9 cellular contexts compared by ENCODE assay signal in the genomic region with DNA sequence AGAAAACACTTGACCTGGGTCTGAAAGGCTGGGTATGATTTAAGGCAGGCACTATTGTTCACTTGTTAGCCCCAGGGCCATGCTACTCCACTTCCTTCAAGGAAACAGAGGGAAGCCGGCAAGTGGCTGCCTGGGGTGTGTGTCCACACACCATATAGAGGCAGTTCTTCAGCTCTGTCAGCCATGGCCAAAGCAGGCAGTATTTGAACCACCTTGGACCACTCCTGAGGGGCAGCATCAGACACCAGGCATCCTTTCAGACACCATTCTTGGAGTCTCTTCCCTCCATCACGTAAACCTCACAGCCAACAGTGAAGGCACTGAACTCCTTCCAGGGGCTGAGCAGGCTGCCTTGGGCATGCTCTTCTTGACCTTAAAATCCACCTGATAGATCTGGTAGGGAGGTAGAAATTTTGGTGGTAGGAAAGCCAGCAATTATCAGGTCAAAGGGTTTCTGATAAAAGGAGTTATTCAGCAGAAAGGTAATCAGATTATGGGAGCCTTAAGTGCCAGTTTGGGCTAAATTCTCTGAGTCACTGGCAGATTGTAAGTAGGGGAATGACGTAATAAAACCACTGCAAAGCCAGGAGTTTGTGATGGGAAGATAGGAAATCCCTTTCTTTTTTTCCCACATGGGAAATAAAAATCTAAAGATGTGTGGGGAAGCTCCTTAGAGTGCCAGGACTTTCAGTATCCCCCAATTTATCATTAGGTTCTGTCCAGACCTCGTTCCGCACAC. TPM values are rescaled to one million over a fixed set of nuclear protein-coding genes. Genes with fewer than 3 reads are reported as not detected.
DNase-seq lines count a peak whose midpoint lies in the region; ATAC-seq and TF ChIP-seq lines count a peak whose summit lies in the region.
"Had no signal": no experiment of that assay in that cellular context is flagged by ENCODE, and none has a peak within 500 bp of the region (broad histone marks: within the 10 kb centered on the region; RNA-seq: fewer than 3 reads in every experiment).

No MANE protein-coding gene starts in this region.

- H3K27me3 Mint-ChIP-seq in H9 (ENCODE audit: low read depth), result no peaks in the 10 kb centered on the region
- no peaks in the 10 kb centered on the region for H3K27me3 Mint-ChIP-seq in mesothelial cell of epicardium (ENCODE audit: low read depth)

- H3K56ac ChIP-seq in H9 (ENCODE audit: insufficient read length, low read depth, low read length), result no peak overlapping the region

- intact Hi-C loops in lower leg skin (cut with DNase I; ENCODE audit: low total_unique reads), result no loop called here

- H2AK5ac ChIP-seq in H9 (ENCODE audit: insufficient read length, low read length), result no peak overlapping the region

- H2BK12ac ChIP-seq in H9 (ENCODE audit: insufficient read length, low read depth, low read length), result no peak overlapping the region

- H3K4me3 ChIP-seq in fibroblast of lung (replicated peaks in 1 of 4; ENCODE audit: control extremely low read depth in 1 of 4, insufficient read depth in 1 of 4, low read depth in 3 of 4, low read length in 4 of 4) (no peak overlapping the region), skeletal muscle satellite cell (ENCODE audit: low read length) (no peak overlapping the region), lower leg skin (ENCODE audit: low read depth, poor library complexity, severe bottlenecking) (no peak overlapping the region)

- H4K8ac ChIP-seq in H9 (replicated peaks; ENCODE audit: insufficient read length, low read depth, low read length), result no peak overlapping the region

- no peak for TF ChIP-seq POLR2A in lower leg skin (IDR thresholded peaks at IDR 0.05)

- H3K27ac Mint-ChIP-seq in H9 (peak overlapping the region in 1 of 3 experiments; percentile 79; a peak in 3 of 7 replicates), mesothelial cell of epicardium (no peak overlapping the region)

- DNase-seq in GM03348 (ENCODE audit: low spot score), result peak; percentile 23
- DNase-seq in SW480 (ENCODE audit: low spot score), result peak; percentile 24
- peak; percentile 61 to 87 for DNase-seq in fibroblast of lung (ENCODE audit: low read depth in 2 of 2)
- DNase-seq in H9, result no peak
- no peak for DNase-seq in mesothelial cell of epicardium (ENCODE audit: low spot score in 2 of 2, unreplicated experiment in 2 of 2)
- no peak for DNase-seq in lower leg skin (ENCODE audit: low spot score in 2 of 2)
- DNase-seq: NCI-H2081 treated with DMSO at 0.1 percent for 48 hours had no signal

- H3K27me3 ChIP-seq in fibroblast of lung (ENCODE audit: control insufficient read depth, insufficient read depth, low read length), result no peaks in the 10 kb centered on the region
- no peaks in the 10 kb centered on the region for H3K27me3 ChIP-seq in skeletal muscle satellite cell (ENCODE audit: control insufficient read depth, insufficient read depth, low read length)
- no peaks in the 10 kb centered on the region for H3K27me3 ChIP-seq in H9 (ENCODE audit: insufficient read depth, low read length)

- peaks cover 54% of the 10 kb centered on the region for H3K79me2 ChIP-seq in fibroblast of lung (ENCODE audit: control insufficient read depth, insufficient read depth, low read length)
- peaks cover 2% of the 10 kb centered on the region; the same call in 1 of the 2 replicates for H3K79me2 ChIP-seq in H9 (ENCODE audit: insufficient read depth, low read length)

- H3K27ac ChIP-seq in fibroblast of lung (ENCODE audit: insufficient read depth, low read length) (peak overlapping the region; percentile 56), H9 (ENCODE audit: insufficient read length, low read depth, low read length) (no peak overlapping the region)

- no peaks in the 10 kb centered on the region for H3K79me1 ChIP-seq in H9 (ENCODE audit: insufficient read depth, low read depth, low read length, poor library complexity, severe bottlenecking)

- no peak overlapping the region for H3K14ac ChIP-seq in H9 (ENCODE audit: insufficient read depth, low read length)

- H3K9me3 ChIP-seq in fibroblast of lung (ENCODE audit: control insufficient read depth, insufficient read depth, low read depth, low read length) (no peaks in the 10 kb centered on the region), skeletal muscle satellite cell (replicated peaks; ENCODE audit: low read length) (no peaks in the 10 kb centered on the region), H9 (ENCODE audit: control insufficient read depth, low read depth, low read length) (no peaks in the 10 kb centered on the region)

- no peak overlapping the region for H2BK5ac ChIP-seq in H9 (ENCODE audit: insufficient read length, low read length)

- no CpG with 5 or more reads among the region's 5 CpGs for WGBS in H9 (ENCODE audit: extremely low coverage, insufficient read length, low lambda C conversion rate)
- WGBS in lower leg skin, 2 donors, result 66 to 71% methylated on average over 5 of the region's 5 CpGs

- no peaks in the 10 kb centered on the region for H3K23me2 ChIP-seq in H9 (ENCODE audit: insufficient read length, low read depth, low read length, poor library complexity, severe bottlenecking)

- H4K5ac ChIP-seq in H9 (ENCODE audit: insufficient read length, low read depth, low read length), result no peak overlapping the region

- peaks cover 38 to 42% of the 10 kb centered on the region in 2 experiments for H3K4me1 Mint-ChIP-seq in H9
- H3K4me1 Mint-ChIP-seq in mesothelial cell of epicardium, result peaks cover 5% of the 10 kb centered on the region

- H2AFZ ChIP-seq in fibroblast of lung (ENCODE audit: low read length), result no peak overlapping the region
- H2AFZ ChIP-seq in H9 (ENCODE audit: low read length), result no peak overlapping the region

- no peaks in the 10 kb centered on the region for H4K20me1 ChIP-seq in fibroblast of lung (ENCODE audit: control insufficient read depth, extremely low read depth, insufficient read depth, low read length)
- H4K20me1 ChIP-seq in H9 (ENCODE audit: control insufficient read depth, insufficient read depth, insufficient read length), result no peaks in the 10 kb centered on the region

- no peak overlapping the region for H4K91ac ChIP-seq in H9 (ENCODE audit: insufficient read length, low read depth, low read length)

- H3K18ac ChIP-seq in H9 (ENCODE audit: insufficient read length, low read depth, low read length), result no peak overlapping the region

- no peak overlapping the region for H2BK120ac ChIP-seq in H9 (ENCODE audit: low read depth, low read length, poor library complexity, severe bottlenecking)

- no peak overlapping the region for H3K4ac ChIP-seq in H9 (ENCODE audit: low read depth, low read length)

- H3K9ac ChIP-seq in fibroblast of lung (ENCODE audit: insufficient read depth, low read length), result no peak overlapping the region
- no peak overlapping the region for H3K9ac ChIP-seq in skeletal muscle satellite cell (ENCODE audit: low read depth, low read length)
- H3K9ac ChIP-seq in H9 (ENCODE audit: extremely low read depth, insufficient read length, low read length), result no peak overlapping the region

- TF ChIP-seq CTCF in fibroblast of lung (conservative IDR thresholded peaks at IDR 0.05 in 1 of 2, IDR thresholded peaks at IDR 0.05 in 1 of 2; ENCODE audit: low read depth in 1 of 2, low read length in 2 of 2) (no peak), H9 (conservative IDR thresholded peaks at IDR 0.05) (no peak), mesothelial cell of epicardium (IDR thresholded peaks at IDR 0.05; ENCODE audit: unreplicated experiment) (no peak), lower leg skin (IDR thresholded peaks at IDR 0.05) (no peak)

- ATAC-seq in HG03439 (IDR thresholded peaks at IDR 0.05; ENCODE audit: unreplicated experiment), result no peak

- no peak overlapping the region for H3T11ph ChIP-seq in H9 (ENCODE audit: low read length)

- H2BK20ac ChIP-seq in H9 (ENCODE audit: low read depth, low read length, poor library complexity, severe bottlenecking), result no peak overlapping the region

- H3K4me1 ChIP-seq in fibroblast of lung (ENCODE audit: control insufficient read depth, extremely low read depth, insufficient read depth, low read length), result peaks cover 9% of the 10 kb centered on the region
- peaks cover 75% of the 10 kb centered on the region for H3K4me1 ChIP-seq in skeletal muscle satellite cell (ENCODE audit: control insufficient read depth, insufficient read depth, low read length)
- H3K4me1 ChIP-seq in H9 (ENCODE audit: insufficient read depth, low read length), result peaks cover 4% of the 10 kb centered on the region

- H3K9me3 Mint-ChIP-seq in H9, result no peaks in the 10 kb centered on the region
- H3K9me3 Mint-ChIP-seq in mesothelial cell of epicardium, result no peaks in the 10 kb centered on the region

- H3K36me3 ChIP-seq in fibroblast of lung (ENCODE audit: control insufficient read depth, insufficient read depth, low read length) (no peaks in the 10 kb centered on the region), skeletal muscle satellite cell (ENCODE audit: insufficient read depth, low read length) (peaks cover 60% of the 10 kb centered on the region)

- H3K4me3 Mint-ChIP-seq in H9 (no peak overlapping the region), mesothelial cell of epicardium (no peak overlapping the region)

- no peak overlapping the region for H3K23ac ChIP-seq in H9 (ENCODE audit: insufficient read length, low read depth, low read length)

- H3K36me3 Mint-ChIP-seq in H9 (ENCODE audit: insufficient read depth in 1 of 3, low read depth in 3 of 3), result peaks cover 14 to 20% (median 18%) of the 10 kb centered on the region in 3 experiments
- peaks cover 7% of the 10 kb centered on the region for H3K36me3 Mint-ChIP-seq in mesothelial cell of epicardium

- H3K4me2 ChIP-seq in fibroblast of lung (ENCODE audit: extremely low read depth, insufficient read depth, low read length) (no peak overlapping the region), skeletal muscle satellite cell (ENCODE audit: low read length) (peak overlapping the region; percentile 21), H9 (ENCODE audit: insufficient read depth, insufficient read length, low read length) (no peak overlapping the region)

- no peak overlapping the region for H2BK15ac ChIP-seq in H9 (ENCODE audit: low read depth, low read length)

RNA-seq across cellular contexts. Expression of a gene that starts 20.2 kb away (rescaled TPM):
- total RNA-seq in fibroblast of lung, result 86.5 and 93.0 TPM in 2 replicates
- 126 and 196 TPM in 2 replicates for polyA plus RNA-seq in fibroblast of lung
- 70.1 and 110 TPM in 2 replicates for polyA plus RNA-seq in fibroblast of lung (2012)
- 89.3 and 192 TPM in 2 replicates for polyA minus RNA-seq in fibroblast of lung (ENCODE audit: low replicate concordance)
- total RNA-seq in skeletal muscle satellite cell (2012; rRNA removed), result 301 and 350 TPM in 2 replicates
- 9.6 and 10.6 TPM in 2 replicates for total RNA-seq in H9 (2021)
- 14.6 to 15.8 TPM (median 15.6 TPM) in 3 replicates for total RNA-seq in mesothelial cell of epicardium
- 100 to 1,000 TPM in 1 of 4 donors, 10 to 100 TPM in 3; 57.8 to 109 (median 71.4) TPM for total RNA-seq in lower leg skin

Comparison
In these comparisons a context has a peak if more than half of its experiments do, and no peak if none do; other contexts are left out.
1. DNase-seq: peak in GM03348 (single experiment), SW480 (single experiment) and fibroblast of lung (2 of 2); none in H9 (single experiment), mesothelial cell of epicardium (0 of 2) and lower leg skin (0 of 2).